In the genomic region with DNA sequence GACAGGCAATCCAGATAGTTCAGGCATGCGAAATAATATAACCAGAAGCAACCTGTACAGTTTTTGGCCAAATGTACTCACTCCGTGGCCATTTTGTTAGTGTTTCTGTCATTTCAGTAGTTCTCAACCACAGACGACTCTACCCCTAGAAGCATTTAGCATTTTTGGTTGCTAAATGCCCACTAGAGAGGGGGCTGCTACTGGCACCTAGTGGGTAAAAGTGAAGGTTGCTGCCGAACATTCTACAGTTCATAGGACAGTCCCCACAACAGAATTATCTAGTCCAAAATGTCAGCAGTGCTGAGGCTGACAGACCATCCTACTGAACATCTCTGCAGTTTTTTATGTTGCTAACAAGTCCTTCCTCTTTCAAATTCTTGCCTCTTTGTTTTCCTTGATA, we compare ENCODE assay signal across 8 cellular contexts.
DNase-seq lines count a peak whose midpoint lies in the region; ATAC-seq, FAIRE-seq and TF ChIP-seq lines count a peak whose summit lies in the region.

No MANE protein-coding gene starts in this region.

- peak; percentile 23 to 56; a peak in 3 of 5 replicates for TF ChIP-seq RAD21 in A549 (conservative IDR thresholded peaks at IDR 0.05 in 1 of 2, IDR thresholded peaks at IDR 0.05 in 1 of 2)

- 3% methylated on average over 4 of the region's 4 CpGs for WGBS in A549 (ENCODE audit: missing lambda C conversion rate)

- H3K36me3 ChIP-seq in effector memory CD4-positive, alpha-beta T cell (ENCODE audit: control insufficient read depth, insufficient read depth, low read length), result no peaks in the 10 kb centered on the region

- TF ChIP-seq CTCF in A549 (IDR thresholded peaks at IDR 0.05) (peak; percentile 24; the same call in 1 of the 3 replicates), GM12865 (IDR thresholded peaks at IDR 0.05; ENCODE audit: insufficient read depth, low read depth, low read length, missing control alignments) (peak; percentile 8), epithelial cell of proximal tubule (conservative IDR thresholded peaks at IDR 0.05; ENCODE audit: low read depth, low read length) (peak; percentile 56), GM10248 (IDR thresholded peaks at IDR 0.05; ENCODE audit: control extremely low read depth, extremely low read depth, low read depth, missing control alignments) (no peak)

- DNase-seq in A549 (ENCODE audit: low read depth in 1 of 2, low spot score in 1 of 2), result peak in 1 of 2 experiments; percentile 20
- DNase-seq in GM12865 (ENCODE audit: low read depth), result peak; percentile 42
- DNase-seq in NOMO-1 treated with DMSO at 0.1 percent for 48 hours (lab: John Stamatoyannopoulos, UW; ENCODE audit: unreplicated experiment), result peak; percentile 58
- no peak for DNase-seq in epithelial cell of proximal tubule (ENCODE audit: low read depth)
- DNase-seq in urothelium cell line (ENCODE audit: low spot score), result peak; percentile 27
- no peak for DNase-seq in effector memory CD4-positive, alpha-beta T cell
- no peak for DNase-seq in GM10248 (ENCODE audit: extremely low spot score)

- H3K9me3 ChIP-seq in A549, result no peaks in the 10 kb centered on the region
- H3K9me3 ChIP-seq in effector memory CD4-positive, alpha-beta T cell (ENCODE audit: control insufficient read depth, low read length), result no peaks in the 10 kb centered on the region

- ATAC-seq in A549 (peak; percentile 81 to 85), HG02973 (IDR thresholded peaks at IDR 0.05; ENCODE audit: unreplicated experiment) (peak; percentile 78)

- no peaks in the 10 kb centered on the region for H3K27me3 ChIP-seq in effector memory CD4-positive, alpha-beta T cell (replicated peaks; ENCODE audit: control insufficient read depth, insufficient read depth, low read length, poor library complexity, severe bottlenecking)

- H3K4me2 ChIP-seq in A549, result no peak overlapping the region

- no peak overlapping the region for H3K4me3 ChIP-seq in A549
- H3K4me3 ChIP-seq in GM12865 (ENCODE audit: low read depth, low read length), result no peak overlapping the region
- H3K4me3 ChIP-seq in epithelial cell of proximal tubule (ENCODE audit: low read depth, low read length), result no peak overlapping the region
- H3K4me3 ChIP-seq in effector memory CD4-positive, alpha-beta T cell (ENCODE audit: insufficient read depth, low read depth, low read length, poor library complexity, severe bottlenecking), result no peak overlapping the region

- no peak for FAIRE-seq in A549 (lab: Jason Lieb, UNC)
- no peak for FAIRE-seq in urothelium cell line (lab: Jason Lieb, UNC)

- POLR2A ChIA-PET in A549 (lab: Yijun Ruan, JAX), result no interaction called here
- POLR2A ChIA-PET in GM10248 (lab: Yijun Ruan, JAX), result no interaction called here

- no peak for TF ChIP-seq EP300 in A549 (IDR thresholded peaks at IDR 0.05)

- no peak for TF ChIP-seq POLR2A in A549 (IDR thresholded peaks at IDR 0.05; ENCODE audit: low read length)

- CTCF ChIA-PET in A549 (lab: Yijun Ruan, JAX) (no interaction called here), GM10248 (lab: Yijun Ruan, JAX) (interaction anchor here (1.0 to 1.7 kb wide), 3 partner anchors 12 to 30 kb away, joined by 3 to 4 read pairs (median 3); no protein-coding TSS in a partner anchor)

- no peaks in the 10 kb centered on the region for H3K4me1 ChIP-seq in A549
- H3K4me1 ChIP-seq in effector memory CD4-positive, alpha-beta T cell (ENCODE audit: control insufficient read depth, insufficient read depth, low read length, poor library complexity, severe bottlenecking), result no peaks in the 10 kb centered on the region

- H3K27ac ChIP-seq in A549, result no peak overlapping the region
- H3K27ac ChIP-seq in effector memory CD4-positive, alpha-beta T cell (ENCODE audit: insufficient read depth, low read length, poor library complexity, severe bottlenecking), result no peak overlapping the region

TF ChIP-seq in A549, 52 proteins besides CTCF, POLR2A, EP300 and RAD21:
- TF ChIP-seq PHF8 (IDR thresholded peaks at IDR 0.05; ENCODE audit: borderline replicate concordance, low read depth) (no peak), FOSB (CRISPR knock-in tag; IDR thresholded peaks at IDR 0.05) (no peak), ZNF302 (CRISPR knock-in tag; IDR thresholded peaks at IDR 0.05) (no peak), KDM1A (IDR thresholded peaks at IDR 0.05; ENCODE audit: low read depth) (no peak), FOXS1 (CRISPR knock-in tag; IDR thresholded peaks at IDR 0.05) (no peak), HEYL (CRISPR knock-in tag; IDR thresholded peaks at IDR 0.05) (no peak), RNF2 (IDR thresholded peaks at IDR 0.05; ENCODE audit: borderline replicate concordance, low read depth) (no peak), FOSL2 (IDR thresholded peaks at IDR 0.05) (no peak), FOSL2 (CRISPR knock-in tag; IDR thresholded peaks at IDR 0.05) (no peak), TP53 (CRISPR knock-in tag; IDR thresholded peaks at IDR 0.05) (no peak), TFCP2L1 (CRISPR knock-in tag; IDR thresholded peaks at IDR 0.05) (no peak), ESRRA (IDR thresholded peaks at IDR 0.05; ENCODE audit: borderline replicate concordance, low read length) (no peak), RARB (CRISPR knock-in tag; IDR thresholded peaks at IDR 0.05) (no peak), RFX5 (IDR thresholded peaks at IDR 0.05) (no peak)
- TF ChIP-seq, protein P1, sequence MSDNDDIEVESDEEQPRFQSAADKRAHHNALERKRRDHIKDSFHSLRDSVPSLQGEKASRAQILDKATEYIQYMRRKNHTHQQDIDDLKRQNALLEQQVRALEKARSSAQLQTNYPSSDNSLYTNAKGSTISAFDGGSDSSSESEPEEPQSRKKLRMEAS (IDR thresholded peaks at IDR 0.05), result no peak
- TF ChIP-seq, protein P2, sequence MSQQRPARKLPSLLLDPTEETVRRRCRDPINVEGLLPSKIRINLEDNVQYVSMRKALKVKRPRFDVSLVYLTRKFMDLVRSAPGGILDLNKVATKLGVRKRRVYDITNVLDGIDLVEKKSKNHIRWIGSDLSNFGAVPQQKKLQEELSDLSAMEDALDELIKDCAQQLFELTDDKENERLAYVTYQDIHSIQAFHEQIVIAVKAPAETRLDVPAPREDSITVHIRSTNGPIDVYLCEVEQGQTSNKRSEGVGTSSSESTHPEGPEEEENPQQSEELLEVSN (IDR thresholded peaks at IDR 0.05; ENCODE audit: borderline replicate concordance, low read depth), result no peak
- TF ChIP-seq, protein P3, sequence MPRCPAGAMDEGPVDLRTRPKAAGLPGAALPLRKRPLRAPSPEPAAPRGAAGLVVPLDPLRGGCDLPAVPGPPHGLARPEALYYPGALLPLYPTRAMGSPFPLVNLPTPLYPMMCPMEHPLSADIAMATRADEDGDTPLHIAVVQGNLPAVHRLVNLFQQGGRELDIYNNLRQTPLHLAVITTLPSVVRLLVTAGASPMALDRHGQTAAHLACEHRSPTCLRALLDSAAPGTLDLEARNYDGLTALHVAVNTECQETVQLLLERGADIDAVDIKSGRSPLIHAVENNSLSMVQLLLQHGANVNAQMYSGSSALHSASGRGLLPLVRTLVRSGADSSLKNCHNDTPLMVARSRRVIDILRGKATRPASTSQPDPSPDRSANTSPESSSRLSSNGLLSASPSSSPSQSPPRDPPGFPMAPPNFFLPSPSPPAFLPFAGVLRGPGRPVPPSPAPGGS (IDR thresholded peaks at IDR 0.05), result no peak
- TF ChIP-seq, protein P4, sequence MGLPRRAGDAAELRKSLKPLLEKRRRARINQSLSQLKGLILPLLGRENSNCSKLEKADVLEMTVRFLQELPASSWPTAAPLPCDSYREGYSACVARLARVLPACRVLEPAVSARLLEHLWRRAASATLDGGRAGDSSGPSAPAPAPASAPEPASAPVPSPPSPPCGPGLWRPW (IDR thresholded peaks at IDR 0.05), result no peak
- TF ChIP-seq, protein P5, sequence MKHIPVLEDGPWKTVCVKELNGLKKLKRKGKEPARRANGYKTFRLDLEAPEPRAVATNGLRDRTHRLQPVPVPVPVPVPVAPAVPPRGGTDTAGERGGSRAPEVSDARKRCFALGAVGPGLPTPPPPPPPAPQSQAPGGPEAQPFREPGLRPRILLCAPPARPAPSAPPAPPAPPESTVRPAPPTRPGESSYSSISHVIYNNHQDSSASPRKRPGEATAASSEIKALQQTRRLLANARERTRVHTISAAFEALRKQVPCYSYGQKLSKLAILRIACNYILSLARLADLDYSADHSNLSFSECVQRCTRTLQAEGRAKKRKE (CRISPR knock-in tag; IDR thresholded peaks at IDR 0.05; ENCODE audit: low read depth), result no peak

Comparison
In these comparisons a context has a peak if more than half of its experiments do, and no peak if none do; other contexts are left out.
1. DNase-seq: peak in GM12865 (single experiment), NOMO-1 treated with DMSO at 0.1 percent for 48 hours (single experiment) and urothelium cell line (single experiment); none in epithelial cell of proximal tubule (single experiment), effector memory CD4-positive, alpha-beta T cell (0 of 3) and GM10248 (single experiment).